ENCODE assay signal across 18 cellular contexts in genomic region chrX:10685923-10686595, GRCh38.
"Had no signal": no experiment of that assay in that cellular context is flagged by ENCODE, and none has a peak within 500 bp of the region (broad histone marks: within the 10 kb centered on the region; RNA-seq: fewer than 3 reads in every experiment).

No MANE protein-coding gene starts in this region.

- H3K27me3 ChIP-seq: gastrocnemius medialis, thyroid gland had no signal

- H3K4me3 Mint-ChIP-seq: activated T-cell treated with anti-CD3 and anti-CD28 coated beads, Interleukin-2, amount 50 U/mL, for 72 hours; memory B cell; stimulated activated naive B cell treated with anti-CD40 and anti-IgM and Interleukin-4, amounts not matched to agents 10 μg/mL and 1 μg/mL and 100 μg/mL, for 72 hours had no signal

- H3K27ac Mint-ChIP-seq: activated naive CD4-positive, alpha-beta T cell treated with anti-CD3 and anti-CD28 coated beads, Interleukin-2, amount 50 U/mL, for 72 hours; activated T-cell treated with anti-CD3 and anti-CD28 coated beads, Interleukin-2, amount 50 U/mL, for 72 hours; memory B cell; stimulated activated naive B cell treated with anti-CD40 and anti-IgM and Interleukin-4, amounts not matched to agents 10 μg/mL and 1 μg/mL and 100 μg/mL, for 72 hours had no signal

- H3K4me1 Mint-ChIP-seq: memory B cell; stimulated activated naive B cell treated with anti-CD40 and anti-IgM and Interleukin-4, amounts not matched to agents 10 μg/mL and 1 μg/mL and 100 μg/mL, for 72 hours had no signal

- ATAC-seq: activated naive CD4-positive, alpha-beta T cell treated with anti-CD3 and anti-CD28 coated beads, Interleukin-2, amount 50 U/mL, for 72 hours; activated T-cell treated with anti-CD3 and anti-CD28 coated beads, Interleukin-2, amount 50 U/mL, for 72 hours; gastrocnemius medialis; stimulated activated naive B cell treated with anti-CD40 and anti-IgM and Interleukin-4, amounts not matched to agents 10 μg/mL and 1 μg/mL and 100 μg/mL, for 72 hours had no signal

- H3K27ac ChIP-seq: dorsolateral prefrontal cortex, epithelial cell of prostate, gastrocnemius medialis, left ventricle myocardium inferior, thyroid gland, VCaP had no signal

- H3K36me3 Mint-ChIP-seq: activated naive CD4-positive, alpha-beta T cell treated with anti-CD3 and anti-CD28 coated beads, Interleukin-2, amount 50 U/mL, for 72 hours; memory B cell; stimulated activated naive B cell treated with anti-CD40 and anti-IgM and Interleukin-4, amounts not matched to agents 10 μg/mL and 1 μg/mL and 100 μg/mL, for 72 hours had no signal

- DNase-seq: activated CD4-positive, CD25-positive, alpha-beta regulatory T cell treated with anti-CD3 and anti-CD28 coated beads, Interleukin-2, amount 50 U/mL, for 72 hours; activated effector memory CD4-positive, alpha-beta T cell treated with anti-CD3 and anti-CD28 coated beads, Interleukin-2, amount 50 U/mL, for 16 hours; activated T-cell treated with anti-CD3 and anti-CD28 coated beads, Interleukin-2, amount 50 U/mL, for 72 hours; amniotic stem cell; central memory CD4-positive, alpha-beta T cell; dorsolateral prefrontal cortex; gastrocnemius medialis; head of caudate nucleus; left ventricle myocardium inferior; occipital lobe; retina; stimulated activated naive B cell treated with anti-CD40 and anti-IgM and Interleukin-4, amounts not matched to agents 10 μg/mL and 1 μg/mL and 100 μg/mL, for 72 hours; T1000; thyroid gland had no signal

- H3K4me3 ChIP-seq: dorsolateral prefrontal cortex, gastrocnemius medialis, left ventricle myocardium inferior, thyroid gland had no signal

- H3K4me1 ChIP-seq: gastrocnemius medialis, left ventricle myocardium inferior, thyroid gland had no signal

- H3K9me3 Mint-ChIP-seq: activated naive CD4-positive, alpha-beta T cell treated with anti-CD3 and anti-CD28 coated beads, Interleukin-2, amount 50 U/mL, for 72 hours had no signal

- H3K36me3 ChIP-seq: gastrocnemius medialis, left ventricle myocardium inferior, thyroid gland had no signal

- H3K9me3 ChIP-seq: gastrocnemius medialis, left ventricle myocardium inferior, thyroid gland had no signal
